In genomic region chr17:50495918-50496317, GRCh38 we compare ENCODE assay signal across 26 cellular contexts. TPM values are rescaled to one million over a fixed set of nuclear protein-coding genes. Genes with fewer than 3 reads are reported as not detected.
DNase-seq lines count a peak whose midpoint lies in the region; ATAC-seq and TF ChIP-seq lines count a peak whose summit lies in the region.
"Had no signal": no experiment of that assay in that cellular context is flagged by ENCODE, and none has a peak within 500 bp of the region (broad histone marks: within the 10 kb centered on the region; RNA-seq: fewer than 3 reads in every experiment).

No MANE protein-coding gene starts in this region.

- in situ Hi-C loops in brain microvascular endothelial cell (cut with HindIII; ENCODE audit: low pct_ligation_motif_present, low sequenced_read_pairs), result no loop called here

- H3K27ac ChIP-seq in brain microvascular endothelial cell, result no peak overlapping the region
- H3K27ac ChIP-seq: 22Rv1, epithelial cell of prostate, neural progenitor cell, Peyer's patch, SK-N-MC, WERI-Rb-1 had no signal

- H3K36me3 ChIP-seq in brain microvascular endothelial cell (replicated peaks), result no peaks in the 10 kb centered on the region
- H3K36me3 ChIP-seq: neural progenitor cell, Peyer's patch, WERI-Rb-1 had no signal

- ATAC-seq in left lobe of liver (no peak), GM21825 (IDR thresholded peaks at IDR 0.05; ENCODE audit: unreplicated experiment) (no peak)
- ATAC-seq: activated CD8-positive, alpha-beta memory T cell treated with anti-CD3 and anti-CD28 coated beads, Interleukin-2, amount 10 ng/mL, durations not matched to agents 7 days and 5 days had no signal

- H3K4me3 ChIP-seq in brain microvascular endothelial cell (ENCODE audit: low read depth, low read length), result no peak overlapping the region
- H3K4me3 ChIP-seq: neural progenitor cell, Peyer's patch, SK-N-MC had no signal

- H3K27me3 ChIP-seq in brain microvascular endothelial cell (replicated peaks), result no peaks in the 10 kb centered on the region
- H3K27me3 ChIP-seq: neural progenitor cell, Peyer's patch had no signal

- no peak for TF ChIP-seq CTCF in brain microvascular endothelial cell (IDR thresholded peaks at IDR 0.05; ENCODE audit: low read depth, low read length, missing control alignments)

- peak; percentile 69 for DNase-seq in A172 (ENCODE audit: low spot score)
- peak; percentile 82 for DNase-seq in M059J (ENCODE audit: low read depth)
- peak; percentile 56 for DNase-seq in brain microvascular endothelial cell
- DNase-seq in left lobe of liver (ENCODE audit: low spot score), result no peak
- DNase-seq in activated T-cell treated with anti-CD3 and anti-CD28 coated beads for 4 hours, result no peak
- DNase-seq: activated CD4-positive, alpha-beta T cell treated with anti-CD3 and anti-CD28 coated beads, Interleukin-2, amount 10 ng/mL, durations not matched to agents 7 days and 5 days; activated CD8-positive, alpha-beta memory T cell treated with anti-CD3 and anti-CD28 coated beads, Interleukin-2, amount 10 ng/mL, durations not matched to agents 7 days and 5 days; CD8-positive, alpha-beta memory T cell; DMS53; foreskin melanocyte; hypothalamus; NCI-H1436; NCI-H2107; NCI-H510A treated with DMSO at 0.1 percent for 48 hours; Peyer's patch; WERI-Rb-1 had no signal

RNA-seq across cellular contexts. Expression of gene MYCBPAP, which starts 12.3 kb away (rescaled TPM):
- not detected in 2 replicates for total RNA-seq in A172 (2014; rRNA removed; shearing (Covaris generic))
- 0.12 TPM in 1 of 2 replicates, not detected in the other for total RNA-seq in M059J (2014; rRNA removed; shearing (Covaris generic))
- not detected for total RNA-seq in left lobe of liver

RNA-seq across cellular contexts. Expression of gene RSAD1, which starts 17.3 kb away (rescaled TPM):
- total RNA-seq in A172 (2014; rRNA removed; shearing (Covaris generic)), result 16.0 and 16.6 TPM in 2 replicates
- 9.8 and 14.1 TPM in 2 replicates for total RNA-seq in M059J (2014; rRNA removed; shearing (Covaris generic))
- 27.4 TPM for total RNA-seq in left lobe of liver

RNA-seq across cellular contexts. Expression of gene CHAD, which starts 27.2 kb away (rescaled TPM):
- total RNA-seq in A172 (2014; rRNA removed; shearing (Covaris generic)), result not detected in 2 replicates
- not detected in 2 replicates for total RNA-seq in M059J (2014; rRNA removed; shearing (Covaris generic))
- total RNA-seq in left lobe of liver, result 12.4 TPM
- total RNA-seq: activated CD4-positive, alpha-beta T cell treated with anti-CD3 and anti-CD28 coated beads, Interleukin-2, amount 10 ng/mL, durations not matched to agents 7 days and 5 days; activated CD8-positive, alpha-beta memory T cell treated with anti-CD3 and anti-CD28 coated beads, Interleukin-2, amount 10 ng/mL, durations not matched to agents 7 days and 5 days; activated T-helper 1 cell treated with anti-CD3 and anti-CD28 coated beads, Interleukin-12 subunit alpha, Interleukin-12 subunit beta, Interleukin-2, Interleukin-4 antibody, amounts not matched to agents 30 ng/mL and 10 ng/mL and 1 ng/mL, durations not matched to agents 14 hours and 24 hours and 36 hours; CD8-positive, alpha-beta memory T cell; MCF 10A; progenitor cell of endocrine pancreas; T-helper 2 cell treated with Interferon-gamma antibody and Interleukin-4, amounts not matched to agents 100 ng/mL and 5 ng/mL, for 36 hours had no signal

RNA-seq across cellular contexts. Expression of gene EPN3, which starts 36.6 kb away (rescaled TPM):
- 0.14 TPM in 1 of 2 replicates, not detected in the other for total RNA-seq in A172 (2014; rRNA removed; shearing (Covaris generic))
- total RNA-seq in M059J (2014; rRNA removed; shearing (Covaris generic)), result 0.74 TPM in 1 of 2 replicates, not detected in the other
- 0.35 TPM for total RNA-seq in left lobe of liver
- total RNA-seq: activated CD4-positive, alpha-beta T cell treated with anti-CD3 and anti-CD28 coated beads, Interleukin-2, amount 10 ng/mL, durations not matched to agents 7 days and 5 days; activated CD8-positive, alpha-beta memory T cell treated with anti-CD3 and anti-CD28 coated beads, Interleukin-2, amount 10 ng/mL, durations not matched to agents 7 days and 5 days; activated T-helper 1 cell treated with anti-CD3 and anti-CD28 coated beads, Interleukin-12 subunit alpha, Interleukin-12 subunit beta, Interleukin-2, Interleukin-4 antibody, amounts not matched to agents 30 ng/mL and 10 ng/mL and 1 ng/mL, durations not matched to agents 14 hours and 24 hours and 36 hours; aorta; CD8-positive, alpha-beta memory T cell; T-helper 2 cell treated with Interferon-gamma antibody and Interleukin-4, amounts not matched to agents 100 ng/mL and 5 ng/mL, for 36 hours had no signal

RNA-seq across cellular contexts. Expression of gene SPATA20, which starts 51.1 kb away (rescaled TPM):
- total RNA-seq in A172 (2014; rRNA removed; shearing (Covaris generic)), result 80.7 and 97.7 TPM in 2 replicates
- total RNA-seq in M059J (2014; rRNA removed; shearing (Covaris generic)), result 23.1 and 60.5 TPM in 2 replicates
- 40.6 TPM for total RNA-seq in left lobe of liver

Comparison
In these comparisons a context has a peak if more than half of its experiments do, and no peak if none do; other contexts are left out.
1. DNase-seq: peak in A172 (single experiment), M059J (single experiment) and brain microvascular endothelial cell (single experiment); none in left lobe of liver (single experiment) and activated T-cell treated with anti-CD3 and anti-CD28 coated beads for 4 hours (single experiment).
2. RNA of gene CHAD, which starts 27.2 kb away (total RNA-seq): 12.4 TPM in left lobe of liver (single experiment); not detected in A172 and not detected in M059J; every median in the first group is over 10 times any median in the second.